In the genomic region with DNA sequence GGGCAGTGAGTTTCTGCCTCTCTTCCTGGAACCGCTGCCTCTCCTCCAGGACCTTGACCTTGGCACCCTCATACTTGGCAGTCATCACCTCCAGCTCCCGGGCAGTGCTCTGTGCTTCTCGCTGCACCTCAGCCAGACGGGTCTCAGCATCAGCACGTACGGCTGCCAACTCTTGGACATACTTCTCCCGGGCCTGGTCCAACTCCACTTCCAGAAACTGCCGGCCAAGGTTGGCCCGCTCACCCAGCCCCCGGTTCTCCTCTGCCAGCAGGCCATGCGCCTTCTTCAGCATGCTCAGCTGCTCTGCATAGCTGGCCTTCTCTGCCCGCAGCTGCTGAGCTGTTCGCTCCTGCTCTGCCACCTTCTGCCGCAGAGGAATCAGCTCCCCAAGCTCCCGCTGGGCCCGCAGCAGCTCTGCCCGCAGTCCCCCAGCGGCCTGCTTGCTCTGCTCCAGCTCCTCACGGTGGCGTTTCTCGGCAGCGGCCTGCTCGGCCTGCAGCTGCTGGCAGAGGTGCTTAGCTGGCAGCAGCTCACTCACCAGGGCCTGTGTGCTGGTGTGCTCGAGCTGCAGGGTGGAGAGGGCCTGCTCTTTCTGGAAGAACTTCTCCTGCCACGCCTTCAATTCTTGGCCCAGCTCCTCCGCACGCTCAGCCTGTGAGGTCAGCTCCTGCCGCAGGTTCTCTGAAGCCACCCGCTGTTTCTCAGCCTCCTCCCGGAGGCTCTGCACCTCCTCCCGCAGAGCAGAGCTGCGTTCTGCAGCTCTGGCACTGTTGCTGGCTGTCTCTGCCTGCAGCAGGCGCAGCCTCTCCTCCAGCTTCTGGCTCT, we compare ENCODE assay signal across 8 cellular contexts. TPM values are rescaled to one million over a fixed set of nuclear protein-coding genes. Genes with fewer than 3 reads are reported as not detected.
DNase-seq lines count a peak whose midpoint lies in the region; ATAC-seq and TF ChIP-seq lines count a peak whose summit lies in the region.
"Had no signal": no experiment of that assay in that cellular context is flagged by ENCODE, and none has a peak within 500 bp of the region (broad histone marks: within the 10 kb centered on the region; RNA-seq: fewer than 3 reads in every experiment).

No MANE protein-coding gene starts in this region.

- H3K9me3 ChIP-seq in lower lobe of right lung (no peaks in the 10 kb centered on the region), testis (no peaks in the 10 kb centered on the region), spleen (no peaks in the 10 kb centered on the region)

- peak; percentile 81 to 88 for ATAC-seq in lower lobe of right lung
- no peak for ATAC-seq in HG03520 (IDR thresholded peaks at IDR 0.05; ENCODE audit: unreplicated experiment)
- no peak for ATAC-seq in GM18505 (IDR thresholded peaks at IDR 0.05; ENCODE audit: unreplicated experiment)

- intact Hi-C loops in lower lobe of right lung (cut with DNase I) (no loop called here), testis (cut with DNase I; ENCODE audit: low total_unique reads) (no loop called here), spleen (cut with DNase I; ENCODE audit: low total_unique reads) (no loop called here)

- WGBS in testis, 2 donors, result 39 to 62% methylated on average over 16 to 31 of the region's 33 CpGs
- 88 to 94% (median 91%) methylated on average over 29 to 33 of the region's 33 CpGs for WGBS in spleen, 5 donors

- peaks cover 100% of the 10 kb centered on the region for H3K36me3 ChIP-seq in lower lobe of right lung
- H3K36me3 ChIP-seq in testis (ENCODE audit: low read depth, missing control alignments), result no peaks in the 10 kb centered on the region
- H3K36me3 ChIP-seq in spleen, result peaks cover 7 to 100% (median 100%) of the 10 kb centered on the region in 6 donors

- no peak for TF ChIP-seq POLR2A in testis (IDR thresholded peaks at IDR 0.05)
- TF ChIP-seq POLR2A in spleen (IDR thresholded peaks at IDR 0.05), result no peak
- TF ChIP-seq POLR2A in GM18505 (IDR thresholded peaks at IDR 0.05; ENCODE audit: borderline replicate concordance, extremely low read depth, insufficient read depth, insufficient read length), result no peak

- no peak overlapping the region for H3K4me3 ChIP-seq in coronary artery
- H3K4me3 ChIP-seq in lower lobe of right lung, result peak overlapping the region; percentile 1
- H3K4me3 ChIP-seq in testis, result no peak overlapping the region
- no peak overlapping the region for H3K4me3 ChIP-seq in spleen

- DNase-seq in NCI-H2227 treated with DMSO at 0.1 percent for 48 hours (lab: John Stamatoyannopoulos, UW) (peak; percentile 65), coronary artery (ENCODE audit: low spot score) (peak; percentile 81), lower lobe of right lung (peak; percentile 79), testis (peak; percentile 84), spleen (no peak)
- DNase-seq: NCI-H1930 had no signal

- TF ChIP-seq CTCF in coronary artery (IDR thresholded peaks at IDR 0.05) (no peak), lower lobe of right lung (IDR thresholded peaks at IDR 0.05) (no peak), testis (IDR thresholded peaks at IDR 0.05) (no peak), spleen (IDR thresholded peaks at IDR 0.05 in 8 of 11, conservative IDR thresholded peaks at IDR 0.05 in 3 of 11) (no peak)

- H3K27ac ChIP-seq in coronary artery (peak overlapping the region; percentile 27 to 58), lower lobe of right lung (peak overlapping the region; percentile 43), testis (peak overlapping the region in 1 of 2 donors; percentile 44), spleen (peak overlapping the region in 1 of 8 donors; percentile 6)

- no peaks in the 10 kb centered on the region for H3K27me3 ChIP-seq in lower lobe of right lung (ENCODE audit: low read depth)
- H3K27me3 ChIP-seq in testis, result no peaks in the 10 kb centered on the region
- H3K27me3 ChIP-seq in spleen (replicated peaks in 1 of 7), result no peaks in the 10 kb centered on the region

- H3K4me1 ChIP-seq in lower lobe of right lung (peaks cover 26% of the 10 kb centered on the region), testis (peaks cover 32% of the 10 kb centered on the region), spleen (peaks cover 0 to 14% (median 0%) of the 10 kb centered on the region in 6 donors)

RNA-seq across cellular contexts. Expression of gene IL18BP, which starts 14.4 kb away (rescaled TPM):
- total RNA-seq in lower lobe of right lung (18.0 TPM), testis (10 to 100 TPM; 13.5 to 16.8 TPM), spleen (10 to 100 TPM; 33.6 to 84.2 (median 69.8) TPM)
- polyA plus RNA-seq in testis (ENCODE audit: insufficient read depth, low read depth, low replicate concordance) (11.7 TPM), spleen (10 to 100 TPM; 13.8 to 38.2 (median 18.2) TPM)

Comparison
In these comparisons a context has a peak if more than half of its experiments do, and no peak if none do; other contexts are left out.
1. ATAC-seq: peak in lower lobe of right lung (2 of 2); none in HG03520 (single experiment) and GM18505 (single experiment).